9 cellular contexts compared by ENCODE assay signal in genomic region chr5:50853151-50853550, GRCh38.
DNase-seq lines count a peak whose midpoint lies in the region; ATAC-seq, FAIRE-seq and TF ChIP-seq lines count a peak whose summit lies in the region.
"Had no signal": no experiment of that assay in that cellular context is flagged by ENCODE, and none has a peak within 500 bp of the region (broad histone marks: within the 10 kb centered on the region; RNA-seq: fewer than 3 reads in every experiment).

No MANE protein-coding gene starts in this region.

- H3K4me3 ChIP-seq in OCI-LY1 (ENCODE audit: low read depth, low read length, poor library complexity, severe bottlenecking) (no peak overlapping the region), coronary artery (no peak overlapping the region), esophagus muscularis mucosa (no peak overlapping the region)

- H3F3A ChIP-seq in OCI-LY1 (ENCODE audit: insufficient read depth, low read length) = no peaks in the 10 kb centered on the region

- H3K9me3 ChIP-seq in OCI-LY1 (ENCODE audit: low read length) = no peaks in the 10 kb centered on the region
- no peaks in the 10 kb centered on the region for H3K9me3 ChIP-seq in esophagus muscularis mucosa

- no peaks in the 10 kb centered on the region for H4K20me1 ChIP-seq in OCI-LY1 (ENCODE audit: insufficient read depth, low read length)

- peak; percentile 7 for DNase-seq in GM19239 (ENCODE audit: insufficient read length, low spot score)
- DNase-seq in putamen (ENCODE audit: low spot score) = peak; percentile 34
- no peak for DNase-seq in coronary artery (ENCODE audit: low spot score)
- no peak for DNase-seq in NCI-H69 (lab: John Stamatoyannopoulos, UW)
- DNase-seq in activated naive CD4-positive, alpha-beta T cell (lab: John Stamatoyannopoulos, UW) = no peak
- no peak for DNase-seq in esophagus muscularis mucosa (ENCODE audit: extremely low spot score)
- DNase-seq: activated CD4-positive, alpha-beta T cell treated with anti-CD3 and anti-CD28 coated beads, Interleukin-2, amount 10 ng/mL, durations not matched to agents 7 days and 5 days had no signal

- no peaks in the 10 kb centered on the region for H3K9me2 ChIP-seq in OCI-LY1 (ENCODE audit: low read depth, low read length)

- TF ChIP-seq EP300 in esophagus muscularis mucosa (IDR thresholded peaks at IDR 0.05) = no peak

- H3K36me3 ChIP-seq in OCI-LY1 (ENCODE audit: insufficient read depth, low read length) (no peaks in the 10 kb centered on the region), esophagus muscularis mucosa (no peaks in the 10 kb centered on the region)

- H3K27me3 ChIP-seq in OCI-LY1 (ENCODE audit: insufficient read depth, low read length) (no peaks in the 10 kb centered on the region), esophagus muscularis mucosa (no peaks in the 10 kb centered on the region)

- intact Hi-C loops in esophagus muscularis mucosa (cut with DNase I) = no loop called here

- peak; percentile 75 for ATAC-seq in HG02938 (IDR thresholded peaks at IDR 0.05; ENCODE audit: unreplicated experiment)

- 0 out of 2 replicates have a peak overlapping the region, but pooled peaks have one; percentile 18 for H2AFZ ChIP-seq in OCI-LY1 (ENCODE audit: low read length)

- H3K79me2 ChIP-seq in OCI-LY1 (ENCODE audit: insufficient read depth, low read length) = no peaks in the 10 kb centered on the region

- 62% methylated on average over 3 of the region's 4 CpGs for WGBS in esophagus muscularis mucosa

- peak; percentile 81 for FAIRE-seq in GM19239 (lab: Jason Lieb, UNC)

- peak overlapping the region; percentile 31 for H3K4me2 ChIP-seq in OCI-LY1 (ENCODE audit: low read length)

- H3K9ac ChIP-seq in OCI-LY1 (ENCODE audit: low read length) = no peak overlapping the region

- no peak for TF ChIP-seq POLR2A in esophagus muscularis mucosa (IDR thresholded peaks at IDR 0.05; ENCODE audit: low read depth)

- H3K27ac ChIP-seq in OCI-LY1 (ENCODE audit: low read depth, low read length, poor library complexity, severe bottlenecking) (peak overlapping the region; percentile 35), coronary artery (no peak overlapping the region), esophagus muscularis mucosa (replicated peaks in 1 of 4) (no peak overlapping the region)

- H3K4me1 ChIP-seq in OCI-LY1 (ENCODE audit: insufficient read depth, low read length, severe bottlenecking) (peaks cover 47% of the 10 kb centered on the region), esophagus muscularis mucosa (no peaks in the 10 kb centered on the region)

- no peak for TF ChIP-seq CTCF in OCI-LY1 (IDR thresholded peaks at IDR 0.05; ENCODE audit: low read length)
- TF ChIP-seq CTCF in coronary artery (IDR thresholded peaks at IDR 0.05) = no peak
- TF ChIP-seq CTCF in esophagus muscularis mucosa (IDR thresholded peaks at IDR 0.05) = no peak

Comparison
In these comparisons a context has a peak if more than half of its experiments do, and no peak if none do; other contexts are left out.
1. DNase-seq: peak in GM19239 (single experiment) and putamen (single experiment); none in coronary artery (single experiment), NCI-H69 (single experiment), activated naive CD4-positive, alpha-beta T cell (0 of 4) and esophagus muscularis mucosa (single experiment).